Comparison of ENCODE assay signal across 14 cellular contexts in genomic region chr17:79947351-79948031, GRCh38.
DNase-seq lines count a peak whose midpoint lies in the region; ATAC-seq and TF ChIP-seq lines count a peak whose summit lies in the region.
"Had no signal": no experiment of that assay in that cellular context is flagged by ENCODE, and none has a peak within 500 bp of the region (broad histone marks: within the 10 kb centered on the region; RNA-seq: fewer than 3 reads in every experiment).

No MANE protein-coding gene starts in this region.

- H3K4me1 ChIP-seq in mammary epithelial cell (ENCODE audit: insufficient read depth, low read length) = peaks cover 14% of the 10 kb centered on the region

- no peak for TF ChIP-seq CTCF in mammary epithelial cell (conservative IDR thresholded peaks at IDR 0.05 in 1 of 2, IDR thresholded peaks at IDR 0.05 in 1 of 2; ENCODE audit: extremely low read depth in 1 of 2, insufficient read depth in 1 of 2, low read depth in 1 of 2, low read length in 2 of 2)
- no peak for TF ChIP-seq CTCF in GM10266 (IDR thresholded peaks at IDR 0.05; ENCODE audit: control insufficient read depth, insufficient read depth, low read depth, missing control alignments)

- H3K4me3 ChIP-seq in mammary epithelial cell (replicated peaks in 1 of 3; ENCODE audit: insufficient read depth in 1 of 3, low read depth in 2 of 3, low read length in 3 of 3) = peak overlapping the region in 1 of 3 experiments; percentile 14
- H3K4me3 ChIP-seq: lung, prostate gland had no signal

- H2AFZ ChIP-seq in mammary epithelial cell (ENCODE audit: low read depth, low read length) = peak overlapping the region; percentile 74

- in situ Hi-C loops in mammary epithelial cell (cut with MboI; ENCODE audit: low sequenced_read_pairs in 2 of 2) = no loop called here

- intact Hi-C loops in mammary epithelial cell (cut with micrococcal nuclease) = no loop called here

- ATAC-seq in GM18909 (IDR thresholded peaks at IDR 0.05; ENCODE audit: poor library complexity, unreplicated experiment) = no peak
- ATAC-seq: activated naive CD8-positive, alpha-beta T cell treated with anti-CD3 and anti-CD28 coated beads, Interleukin-2, amount 50 U/mL, for 24 hours; stimulated activated naive CD8-positive, alpha-beta T cell treated with anti-CD3 and anti-CD28 coated beads, Interleukin-15, Interleukin-2, amounts not matched to agents 100 U/mL and 50 U/mL, for 24 hours had no signal

- H3K36me3 ChIP-seq in mammary epithelial cell (ENCODE audit: insufficient read depth, low read length) = no peaks in the 10 kb centered on the region

- DNase-seq in A172 (ENCODE audit: low spot score) (peak; percentile 95), HT1080 (ENCODE audit: low read depth) (peak; percentile 62), mammary epithelial cell (peak; percentile 97), mesenteric fat pad (ENCODE audit: low spot score) (peak; percentile 77), GM10266 (ENCODE audit: extremely low spot score) (no peak), OCI-M2 (lab: John Stamatoyannopoulos, UW; ENCODE audit: unreplicated experiment) (no peak), HuH-7.5 (ENCODE audit: low spot score) (no peak)
- DNase-seq: activated naive CD8-positive, alpha-beta T cell treated with anti-CD3 and anti-CD28 coated beads, Interleukin-2, amount 50 U/mL, for 24 hours; NCI-H1417 treated with DMSO at 0.1 percent for 48 hours; NCI-H526 treated with DMSO at 0.1 percent for 48 hours; stimulated activated naive CD8-positive, alpha-beta T cell treated with anti-CD3 and anti-CD28 coated beads, Interleukin-15, Interleukin-2, amounts not matched to agents 100 U/mL and 50 U/mL, for 24 hours had no signal

- no peak overlapping the region for H3K9ac ChIP-seq in mammary epithelial cell (ENCODE audit: insufficient read depth, low read length)

- 2% methylated on average over 24 of the region's 31 CpGs for WGBS in mammary epithelial cell (ENCODE audit: low coverage, missing lambda C conversion rate)

- H3K9me3 ChIP-seq in mammary epithelial cell (replicated peaks; ENCODE audit: insufficient read depth, low read length) = no peaks in the 10 kb centered on the region
- H3K9me3 ChIP-seq: prostate gland had no signal

- no peaks in the 10 kb centered on the region for H4K20me1 ChIP-seq in mammary epithelial cell (ENCODE audit: insufficient read depth, low read length)

- H3K27me3 ChIP-seq in mammary epithelial cell (ENCODE audit: insufficient read depth, low read length) = no peaks in the 10 kb centered on the region

- dilution Hi-C loops in mammary epithelial cell (cut with HindIII; ENCODE audit: low sequenced_read_pairs) = loop anchor here (5.0 kb wide), 1 partner anchor 85 kb away; no protein-coding TSS in a partner anchor

- BruUV-seq in mammary epithelial cell (replicated peaks; lab: Mats Ljungman, UMichigan) = no TSS peak

- peak overlapping the region; percentile 48 for H3K27ac ChIP-seq in mammary epithelial cell (ENCODE audit: insufficient read depth, low read depth, low read length)
- H3K27ac ChIP-seq: prostate gland had no signal

- no peaks in the 10 kb centered on the region for H3K79me2 ChIP-seq in mammary epithelial cell (ENCODE audit: insufficient read depth, low read length)

- CTCF ChIA-PET in mammary epithelial cell (lab: Charles Lee; ENCODE audit: low non-redundant PET) = interaction anchor here (0.6 kb wide), 1 partner anchor 9 kb away, joined by 4 read pairs; no protein-coding TSS in a partner anchor

- H3K4me2 ChIP-seq in mammary epithelial cell (ENCODE audit: insufficient read depth, low read depth, low read length) = peak overlapping the region; percentile 56

Comparison
In these comparisons a context has a peak if more than half of its experiments do, and no peak if none do; other contexts are left out.
1. DNase-seq: peak in A172 (single experiment), HT1080 (single experiment), mammary epithelial cell (single experiment) and mesenteric fat pad (single experiment); none in GM10266 (single experiment), OCI-M2 (single experiment) and HuH-7.5 (single experiment).